In genomic region chr2:24102677-24103076, GRCh38 we compare ENCODE assay signal across 25 cellular contexts. TPM values are rescaled to one million over a fixed set of nuclear protein-coding genes. Genes with fewer than 3 reads are reported as not detected.
"Had no signal": no experiment of that assay in that cellular context is flagged by ENCODE, and none has a peak within 500 bp of the region (broad histone marks: within the 10 kb centered on the region; RNA-seq: fewer than 3 reads in every experiment).

No MANE protein-coding gene starts in this region.

- H3K36me3 ChIP-seq: colonic mucosa, esophagus squamous epithelium, gastrocnemius medialis had no signal

- ATAC-seq: effector memory CD8-positive, alpha-beta T cell; esophagus mucosa; foreskin keratinocyte; gastrocnemius medialis; gastroesophageal sphincter; heart left ventricle; heart right ventricle had no signal

- H3K4me1 ChIP-seq: colonic mucosa, esophagus muscularis mucosa, foreskin keratinocyte, gastrocnemius medialis, heart right ventricle had no signal

- H3K4me3 ChIP-seq: colonic mucosa, coronary artery, dorsolateral prefrontal cortex, esophagus muscularis mucosa, esophagus squamous epithelium, gastrocnemius medialis, gastroesophageal sphincter, heart left ventricle, heart right ventricle had no signal

- H3K9me3 ChIP-seq: colonic mucosa, esophagus muscularis mucosa, esophagus squamous epithelium, gastrocnemius medialis, gastroesophageal sphincter had no signal

- H3K27me3 ChIP-seq: colonic mucosa, dorsolateral prefrontal cortex, esophagus muscularis mucosa, esophagus squamous epithelium, foreskin keratinocyte, gastrocnemius medialis, gastroesophageal sphincter, heart left ventricle, heart right ventricle had no signal

- DNase-seq: colonic mucosa; cortex of kidney; dermis blood vessel endothelial cell; dorsolateral prefrontal cortex; effector CD4-positive, alpha-beta T cell; effector CD8-positive, alpha-beta T cell; effector memory CD4-positive, alpha-beta T cell; effector memory CD8-positive, alpha-beta T cell; endodermal cell; erythroblast; esophagus squamous epithelium; foreskin fibroblast; foreskin keratinocyte; gastrocnemius medialis; glutamatergic neuron; head of caudate nucleus; heart left ventricle; heart right ventricle had no signal

- H3K27ac ChIP-seq: colonic mucosa, coronary artery, dorsolateral prefrontal cortex, epithelial cell of prostate, esophagus muscularis mucosa, esophagus squamous epithelium, foreskin keratinocyte, gastrocnemius medialis, gastroesophageal sphincter, heart left ventricle, heart right ventricle had no signal

RNA-seq across cellular contexts. Expression of gene PFN4, which starts 20.5 kb away (rescaled TPM):
- total RNA-seq: epithelial cell of proximal tubule, esophagus squamous epithelium, frontal cortex, gastrocnemius medialis had no signal
